Comparison of ENCODE assay signal across 8 cellular contexts in genomic region chr2:219250044-219250781, GRCh38. TPM values are rescaled to one million over a fixed set of nuclear protein-coding genes. Genes with fewer than 3 reads are reported as not detected.
DNase-seq lines count a peak whose midpoint lies in the region.

No MANE protein-coding gene starts in this region.

- no peak overlapping the region for H2AFZ ChIP-seq in GM23248

- H3K27ac ChIP-seq in GM23248 (peak overlapping the region; percentile 89), SJCRH30 (peak overlapping the region; percentile 39; the same call in 1 of the 2 replicates), esophagus (ENCODE audit: low read depth in 2 of 2, low read length in 1 of 2) (peak overlapping the region; percentile 98 to 99), skin epidermis (peak overlapping the region; percentile 15 to 98 (median 82))

- H3K36me3 ChIP-seq in GM23248 (ENCODE audit: low read depth): no peaks in the 10 kb centered on the region
- H3K36me3 ChIP-seq in SJCRH30: peaks cover 3% of the 10 kb centered on the region
- peaks cover 10 to 20% of the 10 kb centered on the region in 2 donors for H3K36me3 ChIP-seq in esophagus (ENCODE audit: control insufficient read depth in 2 of 2, insufficient read depth in 2 of 2, low read length in 1 of 2)

- H3K4me1 ChIP-seq in GM23248 (ENCODE audit: insufficient read depth) (peaks cover 49% of the 10 kb centered on the region), SJCRH30 (peaks cover 34% of the 10 kb centered on the region), esophagus (ENCODE audit: control insufficient read depth in 2 of 2, insufficient read depth in 2 of 2, low read length in 1 of 2) (peaks cover 13 to 42% of the 10 kb centered on the region in 2 donors)

- in situ Hi-C loops in GM23248 (cut with MboI): no loop called here

- H3K27me3 ChIP-seq in GM23248 (replicated peaks; ENCODE audit: insufficient read depth) (no peaks in the 10 kb centered on the region), SJCRH30 (0 out of 2 replicates have a peak, but pooled peaks cover 4% of the 10 kb centered on the region), esophagus (ENCODE audit: control insufficient read depth in 1 of 2, insufficient read depth in 2 of 2, low read length in 2 of 2) (no peaks in the 10 kb centered on the region)

- peaks cover 50% of the 10 kb centered on the region for H3F3A ChIP-seq in GM23248 (ENCODE audit: insufficient read depth)

- H4K20me1 ChIP-seq in GM23248 (ENCODE audit: insufficient read depth): no peaks in the 10 kb centered on the region

- H3K9me2 ChIP-seq in GM23248 (ENCODE audit: insufficient read depth): no peaks in the 10 kb centered on the region

- peak overlapping the region; percentile 80 for H3K4me2 ChIP-seq in GM23248 (ENCODE audit: unreplicated experiment)

- H3K4me3 ChIP-seq in GM23248 (no peak overlapping the region; the same call in 1 of the 2 replicates), SJCRH30 (no peak overlapping the region), esophagus (ENCODE audit: low read depth in 1 of 2, low read length in 2 of 2) (peak overlapping the region in 1 of 2 donors; percentile 29), skin epidermis (peak overlapping the region in 5 of 7 experiments; percentile 2 to 75 (median 20))

- H3K79me2 ChIP-seq in GM23248 (ENCODE audit: insufficient read depth): peaks cover 22% of the 10 kb centered on the region

- WGBS in GM23248 (ENCODE audit: low coverage in 1 of 2, low lambda C conversion rate in 2 of 2, missing lambda C conversion rate in 2 of 2), 2 experiments: 80 to 83% methylated on average over 22 of the region's 22 CpGs
- 57 to 62% methylated on average over 22 of the region's 22 CpGs for WGBS in esophagus, 2 donors

- peak overlapping the region; percentile 66 for H3K9ac ChIP-seq in GM23248

- DNase-seq in GM23248 (peak; percentile 33), SJCRH30 (no peak), NCI-H2081 treated with DMSO at 0.1 percent for 48 hours (lab: John Stamatoyannopoulos, UW) (no peak), DMS114 treated with DMSO at 0.1 percent for 48 hours (lab: John Stamatoyannopoulos, UW; ENCODE audit: unreplicated experiment) (no peak), cerebellar cortex (ENCODE audit: low spot score) (no peak)
- no peak for DNase-seq in stimulated activated CD8-positive, alpha-beta memory T cell treated with anti-CD3 and anti-CD28 coated beads, Interleukin-4, amount 100 ng/mL, for 48 hours

- H3K9me3 ChIP-seq in GM23248 (ENCODE audit: low read depth) (no peaks in the 10 kb centered on the region), SJCRH30 (replicated peaks) (no peaks in the 10 kb centered on the region), esophagus (ENCODE audit: control insufficient read depth in 2 of 2, insufficient read depth in 1 of 2, low read depth in 1 of 2, low read length in 1 of 2) (no peaks in the 10 kb centered on the region)

RNA-seq across cellular contexts. Expression of gene TUBA4B, which starts 2.8 kb away (rescaled TPM):
- not detected in 2 replicates for total RNA-seq in GM23248 (2014; rRNA removed; shearing (Covaris generic))
- not detected in 2 replicates for polyA plus RNA-seq in GM23248 (2016; fragmentation: Nextera tagmentation; extraction: Ambion mirVana)
- 0.08 TPM in 1 of 2 replicates, not detected in the other for total RNA-seq in SJCRH30 (2014; rRNA removed; shearing (Covaris generic))
- under 1 TPM in 1 of 2 donors, not detected in 1; 0.02 TPM for polyA plus RNA-seq in esophagus

RNA-seq across cellular contexts. Expression of gene TUBA4A, which starts 3.5 kb away (rescaled TPM):
- 14.3 and 27.1 TPM in 2 replicates for total RNA-seq in GM23248 (2014; rRNA removed; shearing (Covaris generic))
- polyA plus RNA-seq in GM23248 (2016; fragmentation: Nextera tagmentation; extraction: Ambion mirVana) (14.5 and 15.5 TPM in 2 replicates), esophagus (100 to 1,000 TPM in 1 of 2 donors, 10 to 100 TPM in 1; 89.0 to 161 TPM)
- 188 and 197 TPM in 2 replicates for total RNA-seq in SJCRH30 (2014; rRNA removed; shearing (Covaris generic))

RNA-seq across cellular contexts. Expression of gene STK16, which starts 4.9 kb away (rescaled TPM):
- 15.3 and 16.0 TPM in 2 replicates for total RNA-seq in GM23248 (2014; rRNA removed; shearing (Covaris generic))
- 5.3 and 7.2 TPM in 2 replicates for polyA plus RNA-seq in GM23248 (2016; fragmentation: Nextera tagmentation; extraction: Ambion mirVana)
- 11.0 and 12.7 TPM in 2 replicates for total RNA-seq in SJCRH30 (2014; rRNA removed; shearing (Covaris generic))
- polyA plus RNA-seq in esophagus: 10 to 100 TPM; 20.4 to 33.3 TPM

RNA-seq across cellular contexts. Expression of gene GLB1L, which starts 5.0 kb away (rescaled TPM):
- total RNA-seq in GM23248 (2014; rRNA removed; shearing (Covaris generic)): 13.4 and 13.5 TPM in 2 replicates
- 3.4 and 3.8 TPM in 2 replicates for polyA plus RNA-seq in GM23248 (2016; fragmentation: Nextera tagmentation; extraction: Ambion mirVana)
- 2.9 and 4.2 TPM in 2 replicates for total RNA-seq in SJCRH30 (2014; rRNA removed; shearing (Covaris generic))
- polyA plus RNA-seq in esophagus: 1 to 10 TPM; 1.6 to 1.9 TPM

RNA-seq across cellular contexts. Expression of gene ANKZF1, which starts 20.6 kb away (rescaled TPM):
- total RNA-seq in GM23248 (2014; rRNA removed; shearing (Covaris generic)): 27.8 and 32.6 TPM in 2 replicates
- 26.8 and 31.5 TPM in 2 replicates for polyA plus RNA-seq in GM23248 (2016; fragmentation: Nextera tagmentation; extraction: Ambion mirVana)
- 19.2 and 28.7 TPM in 2 replicates for total RNA-seq in SJCRH30 (2014; rRNA removed; shearing (Covaris generic))
- 10 to 100 TPM; 20.4 to 40.7 TPM for polyA plus RNA-seq in esophagus

Comparison
In these comparisons a context has a peak if more than half of its experiments do, and no peak if none do; other contexts are left out.
1. H3K27ac ChIP-seq: peak in every context shown above with its lines; median percentile 98 in esophagus; 89 in GM23248; 82 in skin epidermis; 39 in SJCRH30.
2. H3K4me3 ChIP-seq: peak in skin epidermis (5 of 7); none in GM23248 (single experiment) and SJCRH30 (single experiment).